In genomic region chr11:117627259-117627658, GRCh38 we compare ENCODE assay signal across 19 cellular contexts.
"Had no signal": no experiment of that assay in that cellular context is flagged by ENCODE, and none has a peak within 500 bp of the region (broad histone marks: within the 10 kb centered on the region; RNA-seq: fewer than 3 reads in every experiment).

No MANE protein-coding gene starts in this region.

- DNase-seq: activated CD4-positive, alpha-beta T cell treated with anti-CD3 and anti-CD28 coated beads for 1 hour; activated naive CD4-positive, alpha-beta T cell; activated naive CD8-positive, alpha-beta T cell treated with anti-CD3 and anti-CD28 coated beads for 36 hours; amniotic stem cell; brain microvascular endothelial cell; erythroblast; heart right ventricle; mesendoderm; natural killer cell; SJCRH30; stimulated activated naive CD8-positive, alpha-beta T cell treated with anti-CD3 and anti-CD28 coated beads, Interleukin-15, amount 100 ng/mL, for 72 hours; T-helper 2 cell had no signal

- ATAC-seq: heart right ventricle; natural killer cell; stimulated activated naive CD8-positive, alpha-beta T cell treated with anti-CD3 and anti-CD28 coated beads, Interleukin-15, amount 100 ng/mL, for 72 hours had no signal

- H3K4me3 ChIP-seq: coronary artery, heart right ventricle, right atrium auricular region, SJCRH30, thoracic aorta had no signal

- H3K27me3 ChIP-seq: brain microvascular endothelial cell, heart right ventricle, right atrium auricular region, SJCRH30 had no signal

- H3K27me3 Mint-ChIP-seq: stimulated activated naive CD8-positive, alpha-beta T cell treated with anti-CD3 and anti-CD28 coated beads, Interleukin-15, amount 100 ng/mL, for 72 hours had no signal

- H3K4me3 Mint-ChIP-seq: activated naive CD8-positive, alpha-beta T cell treated with anti-CD3 and anti-CD28 coated beads for 36 hours; activated T-helper 1 cell treated with anti-CD3 and anti-CD28 coated beads, Interleukin-12 subunit alpha, Interleukin-12 subunit beta, Interleukin-2, Interleukin-4 antibody, amounts not matched to agents 30 ng/mL and 10 ng/mL and 1 ng/mL, durations not matched to agents 14 hours and 24 hours and 36 hours; central memory CD8-positive, alpha-beta T cell; natural killer cell; stimulated activated naive CD8-positive, alpha-beta T cell treated with anti-CD3 and anti-CD28 coated beads, Interleukin-15, amount 100 ng/mL, for 72 hours had no signal

- H3K4me1 ChIP-seq: SJCRH30 had no signal

- H3K36me3 ChIP-seq: brain microvascular endothelial cell, heart right ventricle, right atrium auricular region, SJCRH30, thoracic aorta had no signal

- H3K36me3 Mint-ChIP-seq: activated naive CD8-positive, alpha-beta T cell treated with anti-CD3 and anti-CD28 coated beads for 36 hours; natural killer cell had no signal

- H3K27ac Mint-ChIP-seq: activated naive CD8-positive, alpha-beta T cell treated with anti-CD3 and anti-CD28 coated beads for 36 hours; activated T-helper 1 cell treated with anti-CD3 and anti-CD28 coated beads, Interleukin-12 subunit alpha, Interleukin-12 subunit beta, Interleukin-2, Interleukin-4 antibody, amounts not matched to agents 30 ng/mL and 10 ng/mL and 1 ng/mL, durations not matched to agents 14 hours and 24 hours and 36 hours; natural killer cell; progenitor cell of endocrine pancreas; stimulated activated naive CD8-positive, alpha-beta T cell treated with anti-CD3 and anti-CD28 coated beads, Interleukin-15, amount 100 ng/mL, for 72 hours had no signal

- H3K27ac ChIP-seq: brain microvascular endothelial cell, coronary artery, heart right ventricle, right atrium auricular region, SJCRH30, thoracic aorta, VCaP had no signal

- H3K9me3 ChIP-seq: right atrium auricular region, SJCRH30, thoracic aorta had no signal

- H3K4me1 Mint-ChIP-seq: activated naive CD8-positive, alpha-beta T cell treated with anti-CD3 and anti-CD28 coated beads for 36 hours; central memory CD8-positive, alpha-beta T cell; natural killer cell; stimulated activated naive CD8-positive, alpha-beta T cell treated with anti-CD3 and anti-CD28 coated beads, Interleukin-15, amount 100 ng/mL, for 72 hours had no signal

- H3K9me3 Mint-ChIP-seq: activated naive CD8-positive, alpha-beta T cell treated with anti-CD3 and anti-CD28 coated beads for 36 hours; activated T-helper 1 cell treated with anti-CD3 and anti-CD28 coated beads, Interleukin-12 subunit alpha, Interleukin-12 subunit beta, Interleukin-2, Interleukin-4 antibody, amounts not matched to agents 30 ng/mL and 10 ng/mL and 1 ng/mL, durations not matched to agents 14 hours and 24 hours and 36 hours; central memory CD8-positive, alpha-beta T cell; natural killer cell; stimulated activated naive CD8-positive, alpha-beta T cell treated with anti-CD3 and anti-CD28 coated beads, Interleukin-15, amount 100 ng/mL, for 72 hours had no signal
